ENCODE assay signal across 11 cellular contexts in the genomic region with DNA sequence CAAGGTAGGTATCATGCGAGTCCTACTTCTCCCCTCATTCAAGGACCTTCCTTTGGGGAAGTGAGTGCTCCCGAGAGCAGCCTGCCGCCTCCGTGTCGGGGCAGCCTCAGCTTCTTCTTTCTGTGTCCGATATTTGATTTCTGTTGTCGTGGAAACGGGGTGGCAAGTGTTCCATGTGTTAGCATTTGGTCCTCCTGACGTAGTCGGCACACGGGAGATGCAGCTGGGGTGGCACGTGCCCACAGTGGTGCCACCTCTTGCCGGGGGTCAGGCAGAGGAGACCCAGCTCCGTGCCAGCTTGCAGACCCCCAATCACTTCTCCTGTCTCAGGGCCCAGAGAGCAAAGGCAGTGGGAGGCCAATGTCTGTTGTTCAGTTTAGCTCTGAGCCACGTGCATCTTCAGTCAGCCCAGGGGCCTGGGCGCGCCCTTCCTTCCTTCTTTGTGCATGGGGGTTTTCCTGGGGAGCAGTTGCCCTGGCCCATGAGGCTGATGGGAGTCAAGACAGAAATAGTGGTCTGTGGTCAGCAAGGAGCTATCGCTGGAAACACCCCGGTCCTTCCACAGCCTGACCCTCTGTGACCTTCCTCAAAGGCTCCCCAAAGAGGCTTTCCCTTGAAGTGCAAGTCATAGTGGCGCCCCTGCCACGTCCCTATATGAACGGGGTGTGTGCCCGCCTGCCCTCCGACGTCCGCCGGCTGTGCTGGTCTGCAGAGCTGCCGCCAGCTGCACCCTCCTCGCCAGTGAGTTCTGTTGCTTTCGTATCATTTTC. TPM values are rescaled to one million over a fixed set of nuclear protein-coding genes. Genes with fewer than 3 reads are reported as not detected.
DNase-seq lines count a peak whose midpoint lies in the region; ATAC-seq and TF ChIP-seq lines count a peak whose summit lies in the region.
"Had no signal": no experiment of that assay in that cellular context is flagged by ENCODE, and none has a peak within 500 bp of the region (broad histone marks: within the 10 kb centered on the region; RNA-seq: fewer than 3 reads in every experiment).

No MANE protein-coding gene starts in this region.

- H3K36me3 Mint-ChIP-seq in activated naive CD8-positive, alpha-beta T cell treated with anti-CD3 and anti-CD28 coated beads, Interleukin-2, amount 10 ng/mL, durations not matched to agents 7 days and 5 days: no peaks in the 10 kb centered on the region
- no peaks in the 10 kb centered on the region for H3K36me3 Mint-ChIP-seq in natural killer cell

- intact Hi-C loops in natural killer cell (cut with micrococcal nuclease): no loop called here

- peak; percentile 35 for TF ChIP-seq CTCF in GM10266 (IDR thresholded peaks at IDR 0.05; ENCODE audit: control insufficient read depth, insufficient read depth, low read depth, missing control alignments)
- no peak for TF ChIP-seq CTCF in natural killer cell (IDR thresholded peaks at IDR 0.05)

- DNase-seq in GM10266 (ENCODE audit: extremely low spot score) (peak; percentile 77), natural killer cell (peak; percentile 21), occipital lobe (lab: John Stamatoyannopoulos, UW) (no peak)
- no peak for DNase-seq in activated naive CD8-positive, alpha-beta T cell treated with anti-CD3 and anti-CD28 coated beads, Interleukin-2, amount 10 ng/mL, durations not matched to agents 7 days and 5 days
- no peak for DNase-seq in activated CD8-positive, alpha-beta memory T cell treated with anti-CD3 and anti-CD28 coated beads for 24 hours
- no peak for DNase-seq in effector CD4-positive, alpha-beta T cell
- DNase-seq: DMS53; NCI-H524; stimulated activated CD4-positive, alpha-beta T cell treated with anti-CD3 and anti-CD28 coated beads, Interleukin-4, amount 100 ng/mL, for 24 hours had no signal

- POLR2A ChIA-PET in activated naive CD8-positive, alpha-beta T cell treated with anti-CD3 and anti-CD28 coated beads, Interleukin-2, amount 10 ng/mL, durations not matched to agents 7 days and 5 days (lab: Charles Lee): interaction anchor here (1.0 kb wide), 1 partner anchor 42 kb away, joined by 3 read pairs; no protein-coding TSS in a partner anchor

- no peak overlapping the region for H3K4me3 Mint-ChIP-seq in activated naive CD8-positive, alpha-beta T cell treated with anti-CD3 and anti-CD28 coated beads, Interleukin-2, amount 10 ng/mL, durations not matched to agents 7 days and 5 days
- H3K4me3 Mint-ChIP-seq in natural killer cell: no peak overlapping the region

- ATAC-seq in HG03108 (IDR thresholded peaks at IDR 0.05; ENCODE audit: unreplicated experiment): peak; percentile 55
- no peak for ATAC-seq in activated naive CD8-positive, alpha-beta T cell treated with anti-CD3 and anti-CD28 coated beads, Interleukin-2, amount 10 ng/mL, durations not matched to agents 7 days and 5 days (ENCODE audit: low read depth)
- peak; percentile 80 to 82 (median 81) for ATAC-seq in natural killer cell
- ATAC-seq in GM21515 (IDR thresholded peaks at IDR 0.05; ENCODE audit: unreplicated experiment): no peak

- H3K27me3 Mint-ChIP-seq in activated naive CD8-positive, alpha-beta T cell treated with anti-CD3 and anti-CD28 coated beads, Interleukin-2, amount 10 ng/mL, durations not matched to agents 7 days and 5 days: no peaks in the 10 kb centered on the region
- H3K27me3 Mint-ChIP-seq in natural killer cell (ENCODE audit: low read depth in 2 of 2): peaks cover 16 to 19% of the 10 kb centered on the region in 2 donors

- H3K9me3 Mint-ChIP-seq in activated naive CD8-positive, alpha-beta T cell treated with anti-CD3 and anti-CD28 coated beads, Interleukin-2, amount 10 ng/mL, durations not matched to agents 7 days and 5 days: no peaks in the 10 kb centered on the region
- H3K9me3 Mint-ChIP-seq in natural killer cell: no peaks in the 10 kb centered on the region

- peaks cover 17% of the 10 kb centered on the region for H3K4me1 Mint-ChIP-seq in activated naive CD8-positive, alpha-beta T cell treated with anti-CD3 and anti-CD28 coated beads, Interleukin-2, amount 10 ng/mL, durations not matched to agents 7 days and 5 days
- peaks cover 10 to 18% of the 10 kb centered on the region in 2 donors for H3K4me1 Mint-ChIP-seq in natural killer cell

- peak overlapping the region; percentile 1 for H3K27ac Mint-ChIP-seq in activated naive CD8-positive, alpha-beta T cell treated with anti-CD3 and anti-CD28 coated beads, Interleukin-2, amount 10 ng/mL, durations not matched to agents 7 days and 5 days
- H3K27ac Mint-ChIP-seq in natural killer cell: peak overlapping the region; percentile 29 to 78

RNA-seq across cellular contexts. Expression of a gene that starts 44.5 kb away (rescaled TPM):
- 10 to 100 TPM; 39.6 to 40.7 TPM for total RNA-seq in activated naive CD8-positive, alpha-beta T cell treated with anti-CD3 and anti-CD28 coated beads, Interleukin-2, amount 10 ng/mL, durations not matched to agents 7 days and 5 days
- total RNA-seq in natural killer cell (10 to 100 TPM in 1 of 3 donors, 1 to 10 TPM in 2; 2.9 to 12.5 (median 8.1) TPM), occipital lobe (5.1 TPM)

Comparison
In these comparisons a context has a peak if more than half of its experiments do, and no peak if none do; other contexts are left out.
1. DNase-seq: peak in GM10266 (single experiment) and natural killer cell (single experiment); none in activated naive CD8-positive, alpha-beta T cell treated with anti-CD3 and anti-CD28 coated beads, Interleukin-2, amount 10 ng/mL, durations not matched to agents 7 days and 5 days (single experiment), occipital lobe (single experiment), activated CD8-positive, alpha-beta memory T cell treated with anti-CD3 and anti-CD28 coated beads for 24 hours (single experiment) and effector CD4-positive, alpha-beta T cell (single experiment).
2. ATAC-seq: peak in HG03108 (single experiment) and natural killer cell (3 of 3); none in activated naive CD8-positive, alpha-beta T cell treated with anti-CD3 and anti-CD28 coated beads, Interleukin-2, amount 10 ng/mL, durations not matched to agents 7 days and 5 days (single experiment) and GM21515 (single experiment).